ENCODE assay signal across 24 cellular contexts in genomic region chr16:4685776-4686496, GRCh38. TPM values are rescaled to one million over a fixed set of nuclear protein-coding genes. Genes with fewer than 3 reads are reported as not detected.
A peak's percentile ranks its signal among the peaks of the same experiment; 100 is the strongest.
DNase-seq lines count a peak whose midpoint lies in the region; ATAC-seq and TF ChIP-seq lines count a peak whose summit lies in the region.
"Had no signal": no experiment of that assay in that cellular context is flagged by ENCODE, and none has a peak within 500 bp of the region (broad histone marks: within the 10 kb centered on the region; RNA-seq: fewer than 3 reads in every experiment).

No MANE protein-coding gene starts in this region.

- H3K4me1 Mint-ChIP-seq in activated CD8-positive, alpha-beta T cell treated with anti-CD3 and anti-CD28 coated beads, Interleukin-2, amount 10 ng/mL, durations not matched to agents 7 days and 5 days (ENCODE audit: low read depth) = peaks cover 13% of the 10 kb centered on the region
- peaks cover 6% of the 10 kb centered on the region for H3K4me1 Mint-ChIP-seq in activated CD8-positive, alpha-beta T cell treated with anti-CD3 and anti-CD28 coated beads for 36 hours (ENCODE audit: low read depth)
- no peaks in the 10 kb centered on the region for H3K4me1 Mint-ChIP-seq in chondrocyte (ENCODE audit: low read depth)
- H3K4me1 Mint-ChIP-seq: GM23338, IgD-negative memory B cell had no signal

- intact Hi-C loops in activated CD8-positive, alpha-beta T cell treated with anti-CD3 and anti-CD28 coated beads for 36 hours (cut with micrococcal nuclease) = no loop called here

- H3K36me3 Mint-ChIP-seq in activated CD8-positive, alpha-beta T cell treated with anti-CD3 and anti-CD28 coated beads, Interleukin-2, amount 10 ng/mL, durations not matched to agents 7 days and 5 days (ENCODE audit: low read depth) = peaks cover 21% of the 10 kb centered on the region
- peaks cover 8% of the 10 kb centered on the region for H3K36me3 Mint-ChIP-seq in activated CD8-positive, alpha-beta T cell treated with anti-CD3 and anti-CD28 coated beads for 36 hours (ENCODE audit: low read depth)
- H3K36me3 Mint-ChIP-seq in chondrocyte (ENCODE audit: low read depth) = peaks cover 7% of the 10 kb centered on the region
- H3K36me3 Mint-ChIP-seq: IgD-negative memory B cell had no signal

- H3K4me3 ChIP-seq in BLaER1 = no peak overlapping the region
- no peak overlapping the region for H3K4me3 ChIP-seq in osteoblast (ENCODE audit: insufficient read depth, low read length)
- H3K4me3 ChIP-seq: BLaER1 treated with 17β-estradiol and CSF1 and Interleukin-3, amounts not matched to agents 10 nM and 100 nM; GM23338; HAP-1; Peyer's patch had no signal

- peaks cover 62% of the 10 kb centered on the region for H3K36me3 ChIP-seq in BLaER1
- H3K36me3 ChIP-seq in osteoblast (ENCODE audit: insufficient read depth, low read length) = peaks cover 42% of the 10 kb centered on the region

- no peak overlapping the region for H2AFZ ChIP-seq in osteoblast (ENCODE audit: low read length)
- H2AFZ ChIP-seq: GM23338 had no signal

- no peaks in the 10 kb centered on the region for H3K27me3 Mint-ChIP-seq in activated CD8-positive, alpha-beta T cell treated with anti-CD3 and anti-CD28 coated beads, Interleukin-2, amount 10 ng/mL, durations not matched to agents 7 days and 5 days (ENCODE audit: low read depth)
- H3K27me3 Mint-ChIP-seq in activated CD8-positive, alpha-beta T cell treated with anti-CD3 and anti-CD28 coated beads for 36 hours = no peaks in the 10 kb centered on the region
- no peaks in the 10 kb centered on the region for H3K27me3 Mint-ChIP-seq in chondrocyte (ENCODE audit: low read depth)
- H3K27me3 Mint-ChIP-seq: CD4-positive, alpha-beta memory T cell; IgD-negative memory B cell had no signal

- H3K79me2 ChIP-seq in osteoblast (ENCODE audit: insufficient read depth, low read length) = peaks cover 11% of the 10 kb centered on the region

- POLR2A ChIA-PET in activated CD8-positive, alpha-beta T cell treated with anti-CD3 and anti-CD28 coated beads, Interleukin-2, amount 10 ng/mL, durations not matched to agents 7 days and 5 days (lab: Charles Lee) = no interaction called here
- POLR2A ChIA-PET in activated CD8-positive, alpha-beta T cell treated with anti-CD3 and anti-CD28 coated beads for 36 hours (lab: Charles Lee) = interaction anchor here (1.6 kb wide), 1 partner anchor 8 kb away, joined by 4 read pairs; the partner anchor contains the start of gene NUDT16L1

- TF ChIP-seq CTCF in activated CD8-positive, alpha-beta T cell treated with anti-CD3 and anti-CD28 coated beads for 36 hours (IDR thresholded peaks at IDR 0.05) = no peak
- TF ChIP-seq CTCF in chondrocyte (IDR thresholded peaks at IDR 0.05) (no peak), osteoblast (IDR thresholded peaks at IDR 0.05; ENCODE audit: extremely low read depth, low read depth, low read length) (no peak)

- H3K27ac ChIP-seq in BLaER1 (peak overlapping the region; percentile 18; the same call in 1 of the 2 replicates), osteoblast (ENCODE audit: low read depth, low read length) (no peak overlapping the region)
- H3K27ac ChIP-seq: 22Rv1, Peyer's patch had no signal

- ATAC-seq in activated CD8-positive, alpha-beta T cell treated with anti-CD3 and anti-CD28 coated beads, Interleukin-2, amount 10 ng/mL, durations not matched to agents 7 days and 5 days = no peak
- ATAC-seq in activated CD8-positive, alpha-beta T cell treated with anti-CD3 and anti-CD28 coated beads for 36 hours = no peak
- ATAC-seq: GM23338 had no signal

- H3K4me3 Mint-ChIP-seq in activated CD8-positive, alpha-beta T cell treated with anti-CD3 and anti-CD28 coated beads, Interleukin-2, amount 10 ng/mL, durations not matched to agents 7 days and 5 days = no peak overlapping the region
- H3K4me3 Mint-ChIP-seq in activated CD8-positive, alpha-beta T cell treated with anti-CD3 and anti-CD28 coated beads for 36 hours = no peak overlapping the region
- H3K4me3 Mint-ChIP-seq in chondrocyte (ENCODE audit: unreplicated experiment) = no peak overlapping the region
- H3K4me3 Mint-ChIP-seq: CD4-positive, alpha-beta memory T cell; GM23338; IgD-negative memory B cell had no signal

- H4K20me1 ChIP-seq in BLaER1 (peaks cover 39% of the 10 kb centered on the region), osteoblast (ENCODE audit: insufficient read depth, low read length) (no peaks in the 10 kb centered on the region)

- H3K27ac Mint-ChIP-seq in activated CD8-positive, alpha-beta T cell treated with anti-CD3 and anti-CD28 coated beads, Interleukin-2, amount 10 ng/mL, durations not matched to agents 7 days and 5 days = peak overlapping the region; percentile 25
- H3K27ac Mint-ChIP-seq in activated CD8-positive, alpha-beta T cell treated with anti-CD3 and anti-CD28 coated beads for 36 hours = no peak overlapping the region
- H3K27ac Mint-ChIP-seq in chondrocyte (ENCODE audit: unreplicated experiment) = no peak overlapping the region
- H3K27ac Mint-ChIP-seq: GM23338 had no signal

- no peaks in the 10 kb centered on the region for H3K9me3 Mint-ChIP-seq in activated CD8-positive, alpha-beta T cell treated with anti-CD3 and anti-CD28 coated beads, Interleukin-2, amount 10 ng/mL, durations not matched to agents 7 days and 5 days (ENCODE audit: insufficient read depth)
- no peaks in the 10 kb centered on the region for H3K9me3 Mint-ChIP-seq in activated CD8-positive, alpha-beta T cell treated with anti-CD3 and anti-CD28 coated beads for 36 hours
- no peaks in the 10 kb centered on the region for H3K9me3 Mint-ChIP-seq in chondrocyte (ENCODE audit: low read depth)
- H3K9me3 Mint-ChIP-seq: GM23338, IgD-negative memory B cell had no signal

- DNase-seq in activated CD8-positive, alpha-beta T cell treated with anti-CD3 and anti-CD28 coated beads, Interleukin-2, amount 10 ng/mL, durations not matched to agents 7 days and 5 days = no peak
- DNase-seq in activated CD8-positive, alpha-beta T cell treated with anti-CD3 and anti-CD28 coated beads for 36 hours = no peak
- peak; percentile 92 for DNase-seq in chondrocyte (ENCODE audit: low spot score)
- DNase-seq in osteoblast (ENCODE audit: insufficient read length, low spot score, missing footprints) = peak; percentile 48
- no peak for DNase-seq in hippocampal formation (lab: John Stamatoyannopoulos, UW)
- DNase-seq in inferior parietal cortex (ENCODE audit: extremely low spot score) = no peak
- DNase-seq in COR-L47 (lab: John Stamatoyannopoulos, UW) = no peak
- DNase-seq: ACHN; CD4-positive, alpha-beta memory T cell; DND-41; NCI-H1694; NCI-H2081; NCI-H2171; NCI-H345; NCI-H524; NCI-H774; NK-92 treated with Interleukin-12 subunit alpha and Interleukin-12 subunit beta, amount 100 ng/mL, for 24 hours; Peyer's patch had no signal

- H3K27me3 ChIP-seq in BLaER1 (no peaks in the 10 kb centered on the region), osteoblast (ENCODE audit: insufficient read depth, low read length) (no peaks in the 10 kb centered on the region)
- H3K27me3 ChIP-seq: BLaER1 treated with 17β-estradiol and CSF1 and Interleukin-3, amounts not matched to agents 10 nM and 100 nM; Peyer's patch had no signal

- CTCF ChIA-PET in activated CD8-positive, alpha-beta T cell treated with anti-CD3 and anti-CD28 coated beads, Interleukin-2, amount 10 ng/mL, durations not matched to agents 7 days and 5 days (lab: Charles Lee) = no interaction called here
- CTCF ChIA-PET in activated CD8-positive, alpha-beta T cell treated with anti-CD3 and anti-CD28 coated beads for 36 hours (lab: Charles Lee) = interaction anchor here (0.8 kb wide), 1 partner anchor 10 kb away, joined by 3 read pairs; no protein-coding TSS in a partner anchor

- peak overlapping the region; percentile 7; the same call in 1 of the 2 replicates for H3K9ac ChIP-seq in BLaER1

- no peaks in the 10 kb centered on the region for H3K9me3 ChIP-seq in BLaER1
- no peaks in the 10 kb centered on the region for H3K9me3 ChIP-seq in osteoblast (ENCODE audit: low read depth, low read length)
- H3K9me3 ChIP-seq: BLaER1 treated with 17β-estradiol and CSF1 and Interleukin-3, amounts not matched to agents 10 nM and 100 nM; HAP-1; Peyer's patch had no signal

- H3K4me2 ChIP-seq in BLaER1 (no peak overlapping the region), osteoblast (ENCODE audit: insufficient read depth, low read length) (no peak overlapping the region)
- H3K4me2 ChIP-seq: GM23338 had no signal

- H3K4me1 ChIP-seq in BLaER1 (peaks cover 54% of the 10 kb centered on the region), osteoblast (ENCODE audit: insufficient read depth, low read length) (no peaks in the 10 kb centered on the region)
- H3K4me1 ChIP-seq: HAP-1 had no signal

RNA-seq across cellular contexts. Expression of gene NUDT16L1, which starts 7.4 kb away (rescaled TPM):
- 10 to 100 TPM; 32.6 to 36.2 TPM for total RNA-seq in activated CD8-positive, alpha-beta T cell treated with anti-CD3 and anti-CD28 coated beads, Interleukin-2, amount 10 ng/mL, durations not matched to agents 7 days and 5 days
- total RNA-seq in activated CD8-positive, alpha-beta T cell treated with anti-CD3 and anti-CD28 coated beads for 36 hours = 10 to 100 TPM; 22.3 to 25.6 TPM
- total RNA-seq in chondrocyte (20.4 to 27.4 TPM (median 22.9 TPM) in 3 replicates), osteoblast (15.0 and 18.1 TPM in 2 replicates)

RNA-seq across cellular contexts. Expression of gene ANKS3, which starts 48.1 kb away (rescaled TPM):
- 10 to 100 TPM; 17.0 to 17.2 TPM for total RNA-seq in activated CD8-positive, alpha-beta T cell treated with anti-CD3 and anti-CD28 coated beads, Interleukin-2, amount 10 ng/mL, durations not matched to agents 7 days and 5 days
- total RNA-seq in activated CD8-positive, alpha-beta T cell treated with anti-CD3 and anti-CD28 coated beads for 36 hours = 10 to 100 TPM; 13.0 to 13.8 TPM
- total RNA-seq in chondrocyte = 21.8 to 30.6 TPM (median 24.9 TPM) in 3 replicates
- 31.2 and 39.4 TPM in 2 replicates for total RNA-seq in osteoblast

RNA-seq across cellular contexts. Expression of gene DNAAF8, which starts 48.4 kb away (rescaled TPM):
- total RNA-seq in activated CD8-positive, alpha-beta T cell treated with anti-CD3 and anti-CD28 coated beads, Interleukin-2, amount 10 ng/mL, durations not matched to agents 7 days and 5 days = under 1 TPM; 0.39 to 0.68 TPM
- under 1 TPM; 0.18 to 0.38 TPM for total RNA-seq in activated CD8-positive, alpha-beta T cell treated with anti-CD3 and anti-CD28 coated beads for 36 hours
- total RNA-seq in chondrocyte = 2.0 to 2.6 TPM (median 2.2 TPM) in 3 replicates
- 1.1 and 2.7 TPM in 2 replicates for total RNA-seq in osteoblast
- total RNA-seq: Peyer's patch had no signal

Comparison
In these comparisons a context has a peak if more than half of its experiments do, and no peak if none do; other contexts are left out.
1. DNase-seq: peak in chondrocyte (single experiment) and osteoblast (single experiment); none in activated CD8-positive, alpha-beta T cell treated with anti-CD3 and anti-CD28 coated beads, Interleukin-2, amount 10 ng/mL, durations not matched to agents 7 days and 5 days (single experiment), activated CD8-positive, alpha-beta T cell treated with anti-CD3 and anti-CD28 coated beads for 36 hours (single experiment), hippocampal formation (0 of 2), inferior parietal cortex (single experiment) and COR-L47 (single experiment).